ENCODE assay signal across 23 cellular contexts in genomic region chr16:30127994-30128393, GRCh38.
"Had no signal": no experiment of that assay in that cellular context is flagged by ENCODE, and none has a peak within 500 bp of the region (broad histone marks: within the 10 kb centered on the region; RNA-seq: fewer than 3 reads in every experiment).

No MANE protein-coding gene starts in this region.

- ATAC-seq: esophagus mucosa; gastroesophageal sphincter; heart left ventricle; left lobe of liver; sciatic nerve; stimulated activated memory B cell treated with anti-CD40 and anti-IgM and Interleukin-4, amounts not matched to agents 10 μg/mL and 1 μg/mL and 100 μg/mL, for 72 hours; stimulated activated naive CD8-positive, alpha-beta T cell treated with anti-CD3 and anti-CD28 coated beads, Interleukin-15, Interleukin-2, amounts not matched to agents 100 U/mL and 50 U/mL, for 24 hours had no signal

- H2AFZ ChIP-seq: hepatocyte, neural progenitor cell, parathyroid adenoma had no signal

- H3K4me1 ChIP-seq: neural progenitor cell had no signal

- H3K27me3 ChIP-seq: colonic mucosa, gastroesophageal sphincter, heart left ventricle, hepatocyte, neural progenitor cell, testis, tibial artery had no signal

- H3K4me2 ChIP-seq: hepatocyte, neural progenitor cell had no signal

- H3K4me3 ChIP-seq: colonic mucosa, gastroesophageal sphincter, heart left ventricle, hepatocyte, lung, neural progenitor cell, testis, tibial artery had no signal

- H3K27ac ChIP-seq: colonic mucosa, epithelial cell of prostate, gastroesophageal sphincter, heart left ventricle, hepatocyte, neural progenitor cell, parathyroid adenoma, testis, tibial artery had no signal

- H3K9ac ChIP-seq: neural progenitor cell, parathyroid adenoma had no signal

- FAIRE-seq: kidney, urothelium cell line had no signal

- H3K9me3 ChIP-seq: colonic mucosa, gastroesophageal sphincter, heart left ventricle, testis, tibial artery had no signal

- H3K79me2 ChIP-seq: parathyroid adenoma had no signal

- DNase-seq: colonic mucosa; effector CD8-positive, alpha-beta T cell; endodermal cell; foreskin fibroblast; heart left ventricle; kidney; stimulated activated CD4-positive, alpha-beta T cell treated with anti-CD3 and anti-CD28 coated beads, Interleukin-2, amount 100 ng/mL, for 24 hours; stimulated activated CD4-positive, alpha-beta T cell treated with anti-CD3 and anti-CD28 coated beads, Interleukin-4, amount 100 ng/mL, for 24 hours; stimulated activated naive CD8-positive, alpha-beta T cell treated with anti-CD3 and anti-CD28 coated beads, Interleukin-15, Interleukin-2, amounts not matched to agents 100 U/mL and 50 U/mL, for 24 hours; substantia nigra; testis; tibial artery had no signal

- H3K36me3 ChIP-seq: colonic mucosa, gastroesophageal sphincter, heart left ventricle, neural progenitor cell, tibial artery had no signal
